In genomic region chrX:42944381-42944998, GRCh38 we compare ENCODE assay signal across 9 cellular contexts.
A peak's percentile ranks its signal among the peaks of the same experiment; 100 is the strongest.
DNase-seq lines count a peak whose midpoint lies in the region; ATAC-seq, FAIRE-seq and TF ChIP-seq lines count a peak whose summit lies in the region.
"Had no signal": no experiment of that assay in that cellular context is flagged by ENCODE, and none has a peak within 500 bp of the region (broad histone marks: within the 10 kb centered on the region; RNA-seq: fewer than 3 reads in every experiment).

No MANE protein-coding gene starts in this region.

- H2AFZ ChIP-seq in DND-41 (ENCODE audit: low read depth, low read length) (peak overlapping the region; percentile 72), OCI-LY7 (ENCODE audit: low read length) (peak overlapping the region; percentile 60; the same call in 1 of the 2 replicates)

- peaks cover 100% of the 10 kb centered on the region for H3K4me1 ChIP-seq in DND-41 (ENCODE audit: insufficient read depth, low read length)
- peaks cover 42% of the 10 kb centered on the region for H3K4me1 ChIP-seq in OCI-LY7 (ENCODE audit: insufficient read depth, low read length, poor library complexity, severe bottlenecking)

- POLR2A ChIA-PET in OCI-LY7 (lab: Charles Lee): interaction anchor here (0.6 to 2.0 kb wide), 12 partner anchors 10 to 869 kb away, joined by 3 to 8 read pairs (median 3); no protein-coding TSS in a partner anchor

- peak overlapping the region; percentile 92 for H3K27ac Mint-ChIP-seq in memory B cell

- CTCF ChIA-PET in OCI-LY7 (lab: Charles Lee; ENCODE audit: unreplicated experiment): no interaction called here

- no peaks in the 10 kb centered on the region for H3K36me3 ChIP-seq in DND-41 (ENCODE audit: insufficient read depth, low read length)
- H3K36me3 ChIP-seq in OCI-LY7 (ENCODE audit: insufficient read depth, low read length): peaks cover 76% of the 10 kb centered on the region

- H3K27me3 ChIP-seq in DND-41 (ENCODE audit: insufficient read depth, low read length, poor library complexity): no peaks in the 10 kb centered on the region

- H3K27ac ChIP-seq in DND-41 (ENCODE audit: low read length) (peak overlapping the region; percentile 99), OCI-LY7 (ENCODE audit: low read depth, low read length, poor library complexity, severe bottlenecking) (peak overlapping the region; percentile 100)

- DNase-seq in DND-41: peak; percentile 58
- peak; percentile 31 for DNase-seq in OCI-LY7 (ENCODE audit: low spot score)
- no peak for DNase-seq in memory B cell (ENCODE audit: low spot score in 2 of 2)
- no peak for DNase-seq in urothelium cell line (ENCODE audit: low spot score)
- DNase-seq in cerebellar nuclear complex (lab: John Stamatoyannopoulos, UW): no peak
- DNase-seq in inferior parietal cortex (ENCODE audit: extremely low spot score): no peak
- DNase-seq: NCI-H1694 had no signal

- H3K9me3 Mint-ChIP-seq in memory B cell: peaks cover 4% of the 10 kb centered on the region

- H3K79me2 ChIP-seq in DND-41 (ENCODE audit: insufficient read depth, low read length): no peaks in the 10 kb centered on the region
- H3K79me2 ChIP-seq in OCI-LY7 (ENCODE audit: insufficient read depth, low read depth, low read length): no peaks in the 10 kb centered on the region

- H3K36me3 Mint-ChIP-seq in memory B cell: peaks cover 7% of the 10 kb centered on the region

- H4K20me1 ChIP-seq in DND-41 (ENCODE audit: insufficient read depth, low read length): no peaks in the 10 kb centered on the region
- no peaks in the 10 kb centered on the region for H4K20me1 ChIP-seq in OCI-LY7 (ENCODE audit: insufficient read depth, low read length)

- H3K4me3 Mint-ChIP-seq in memory B cell: no peak overlapping the region

- H3K4me1 Mint-ChIP-seq in memory B cell: peaks cover 36% of the 10 kb centered on the region

- ATAC-seq in DND-41 (ENCODE audit: insufficient read depth, low read depth) (peak; percentile 34), GM19455 (IDR thresholded peaks at IDR 0.05; ENCODE audit: unreplicated experiment) (peak; percentile 45), memory B cell (ENCODE audit: low read depth) (peak; percentile 7), GM21423 (IDR thresholded peaks at IDR 0.05; ENCODE audit: unreplicated experiment) (no peak)

- FAIRE-seq in urothelium cell line (lab: Jason Lieb, UNC): no peak

- H3K9me3 ChIP-seq in DND-41 (ENCODE audit: insufficient read depth, low read length, severe bottlenecking) (no peaks in the 10 kb centered on the region), OCI-LY7 (ENCODE audit: low read length) (peaks cover 68% of the 10 kb centered on the region)

- H3K4me2 ChIP-seq in DND-41 (ENCODE audit: insufficient read depth, low read length) (peak overlapping the region; percentile 50), OCI-LY7 (ENCODE audit: low read length) (peak overlapping the region; percentile 56)

- no peaks in the 10 kb centered on the region for H3K9me2 ChIP-seq in OCI-LY7 (ENCODE audit: insufficient read depth, low read length)

- intact Hi-C loops in OCI-LY7 (cut with micrococcal nuclease; ENCODE audit: unreplicated experiment): loop anchor here (5.0 to 10.0 kb wide), 4 partner anchors 262 to 1022 kb away; partner anchors contain the start of gene CASK

- no TSS peak for BruUV-seq in OCI-LY7 (replicated peaks; lab: Mats Ljungman, UMichigan)

- peak overlapping the region; percentile 59 for H3K9ac ChIP-seq in DND-41 (ENCODE audit: low read depth, low read length)

- H3K4me3 ChIP-seq in DND-41 (ENCODE audit: low read depth in 1 of 2, low read length in 2 of 2): no peak overlapping the region
- H3K4me3 ChIP-seq in OCI-LY7 (ENCODE audit: low read depth, low read length, poor library complexity, severe bottlenecking): peak overlapping the region; percentile 4

- no peaks in the 10 kb centered on the region for H3K27me3 Mint-ChIP-seq in memory B cell

- peak; percentile 23 for TF ChIP-seq CTCF in DND-41 (IDR thresholded peaks at IDR 0.05; ENCODE audit: borderline replicate concordance, extremely low read depth, low read length, poor library complexity, severe bottlenecking)
- no peak for TF ChIP-seq CTCF in OCI-LY7 (conservative IDR thresholded peaks at IDR 0.05; ENCODE audit: low read length)

Comparison
In these comparisons a context has a peak if more than half of its experiments do, and no peak if none do; other contexts are left out.
1. DNase-seq: peak in DND-41 (single experiment) and OCI-LY7 (single experiment); none in memory B cell (0 of 2), urothelium cell line (single experiment), cerebellar nuclear complex (0 of 2) and inferior parietal cortex (single experiment).